ENCODE assay signal across 8 cellular contexts in genomic region chr6:33694401-33694931, GRCh38. TPM values are rescaled to one million over a fixed set of nuclear protein-coding genes. Genes with fewer than 3 reads are reported as not detected.
DNase-seq lines count a peak whose midpoint lies in the region; ATAC-seq and TF ChIP-seq lines count a peak whose summit lies in the region.

No MANE protein-coding gene starts in this region.

- H3K36me3 Mint-ChIP-seq in progenitor cell of endocrine pancreas (ENCODE audit: insufficient read depth), result peaks cover 7% of the 10 kb centered on the region

- H3K9me3 Mint-ChIP-seq in progenitor cell of endocrine pancreas (ENCODE audit: low read depth), result no peaks in the 10 kb centered on the region

- DNase-seq in Kasumi-1 (lab: John Stamatoyannopoulos, UW), result peak; percentile 58 to 81
- DNase-seq in activated CD4-positive, alpha-beta T cell treated with anti-CD3 and anti-CD28 coated beads, Interleukin-2, amount 50 U/mL, for 4 hours, result peak; percentile 62 to 70
- DNase-seq in dermis microvascular lymphatic vessel endothelial cell (ENCODE audit: low read depth in 2 of 2), result peak; percentile 55 to 87
- DNase-seq in progenitor cell of endocrine pancreas (ENCODE audit: low spot score, unreplicated experiment), result no peak
- no peak for DNase-seq in OCI-M1 (lab: John Stamatoyannopoulos, UW)
- DNase-seq in NCI-H2196 treated with DMSO at 0.1 percent for 48 hours (lab: John Stamatoyannopoulos, UW; ENCODE audit: unreplicated experiment), result no peak

- TF ChIP-seq CTCF in progenitor cell of endocrine pancreas (IDR thresholded peaks at IDR 0.05; ENCODE audit: unreplicated experiment), result no peak

- H3K4me3 Mint-ChIP-seq in progenitor cell of endocrine pancreas (ENCODE audit: low read depth), result no peak overlapping the region

- peak overlapping the region; percentile 64 for H3K27ac Mint-ChIP-seq in progenitor cell of endocrine pancreas

- ATAC-seq in HG02798 (IDR thresholded peaks at IDR 0.05; ENCODE audit: poor library complexity, unreplicated experiment) (no peak), GM21723 (IDR thresholded peaks at IDR 0.05; ENCODE audit: unreplicated experiment) (no peak)

- H3K27me3 Mint-ChIP-seq in progenitor cell of endocrine pancreas, result no peaks in the 10 kb centered on the region

- peaks cover 10% of the 10 kb centered on the region for H3K4me1 Mint-ChIP-seq in progenitor cell of endocrine pancreas (ENCODE audit: low read depth)

RNA-seq across cellular contexts. Expression of gene UQCC2, which starts 17.0 kb away (rescaled TPM):
- total RNA-seq in dermis microvascular lymphatic vessel endothelial cell (9.9 and 21.2 TPM in 2 replicates), progenitor cell of endocrine pancreas (97.2 and 99.4 TPM in 2 replicates)

RNA-seq across cellular contexts. Expression of gene IP6K3, which starts 52.2 kb away (rescaled TPM):
- total RNA-seq in dermis microvascular lymphatic vessel endothelial cell, result not detected in 2 replicates
- 0.14 and 0.29 TPM in 2 replicates for total RNA-seq in progenitor cell of endocrine pancreas

Comparison
In these comparisons a context has a peak if more than half of its experiments do, and no peak if none do; other contexts are left out.
1. DNase-seq: peak in Kasumi-1 (2 of 2), activated CD4-positive, alpha-beta T cell treated with anti-CD3 and anti-CD28 coated beads, Interleukin-2, amount 50 U/mL, for 4 hours (2 of 2) and dermis microvascular lymphatic vessel endothelial cell (2 of 2); none in progenitor cell of endocrine pancreas (single experiment), OCI-M1 (single experiment) and NCI-H2196 treated with DMSO at 0.1 percent for 48 hours (single experiment).